Comparison of ENCODE assay signal across 24 cellular contexts in the genomic region with DNA sequence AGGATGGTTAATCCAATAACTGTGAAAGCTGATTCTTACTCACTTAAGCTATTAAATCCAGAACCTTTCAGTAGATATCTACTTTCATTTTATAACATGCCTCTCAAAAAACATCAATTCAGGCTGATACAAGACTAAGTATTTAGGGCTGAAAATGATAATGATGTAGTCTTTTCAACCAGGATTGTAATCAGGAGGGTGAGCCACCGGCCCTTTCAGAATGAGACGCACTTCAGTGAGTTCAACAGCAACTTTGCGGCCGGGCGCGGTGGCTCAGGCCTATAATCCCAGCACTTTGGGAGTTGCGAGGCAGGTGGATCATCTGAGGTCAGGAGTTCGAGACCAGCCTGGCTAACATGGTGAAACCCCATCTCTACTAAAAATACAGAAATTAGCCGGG.
"Had no signal": no experiment of that assay in that cellular context is flagged by ENCODE, and none has a peak within 500 bp of the region (broad histone marks: within the 10 kb centered on the region; RNA-seq: fewer than 3 reads in every experiment).

No MANE protein-coding gene starts in this region.

- H3K4me1 ChIP-seq: uterus had no signal

- H3K27me3 ChIP-seq: dorsolateral prefrontal cortex, gastrocnemius medialis, ovary, sigmoid colon, suprapubic skin, transverse colon, upper lobe of right lung, uterus had no signal

- H3K4me3 ChIP-seq: dorsolateral prefrontal cortex, gastrocnemius medialis, lower lobe of right lung, ovary, psoas muscle, sigmoid colon, suprapubic skin, transverse colon, upper lobe of right lung, uterus had no signal

- H3K4me1 Mint-ChIP-seq: stimulated activated memory B cell treated with anti-CD40 and anti-IgM and Interleukin-4, amounts not matched to agents 10 μg/mL and 1 μg/mL and 100 μg/mL, for 72 hours had no signal

- H3K27ac ChIP-seq: dorsolateral prefrontal cortex, epithelial cell of prostate, gastrocnemius medialis, lower lobe of right lung, ovary, psoas muscle, suprapubic skin, transverse colon, upper lobe of right lung had no signal

- H3K27me3 Mint-ChIP-seq: stimulated activated naive CD8-positive, alpha-beta T cell treated with anti-CD3 and anti-CD28 coated beads, Interleukin-15, Interleukin-2, amounts not matched to agents 100 ng/mL and 50 ng/mL, for 24 hours had no signal

- H3K27ac Mint-ChIP-seq: endodermal cell; natural killer cell; stimulated activated memory B cell treated with anti-CD40 and anti-IgM and Interleukin-4, amounts not matched to agents 10 μg/mL and 1 μg/mL and 100 μg/mL, for 72 hours; stimulated activated naive CD8-positive, alpha-beta T cell treated with anti-CD3 and anti-CD28 coated beads, Interleukin-15, Interleukin-2, amounts not matched to agents 100 ng/mL and 50 ng/mL, for 24 hours had no signal

- H3K36me3 ChIP-seq: gastrocnemius medialis, lower lobe of right lung, ovary, sigmoid colon, suprapubic skin, transverse colon, upper lobe of right lung, uterus had no signal

- H3K4me3 Mint-ChIP-seq: endodermal cell; natural killer cell; stimulated activated memory B cell treated with anti-CD40 and anti-IgM and Interleukin-4, amounts not matched to agents 10 μg/mL and 1 μg/mL and 100 μg/mL, for 72 hours; stimulated activated naive CD8-positive, alpha-beta T cell treated with anti-CD3 and anti-CD28 coated beads, Interleukin-15, Interleukin-2, amounts not matched to agents 100 ng/mL and 50 ng/mL, for 24 hours had no signal

- H3K9me3 Mint-ChIP-seq: endodermal cell; natural killer cell; stimulated activated memory B cell treated with anti-CD40 and anti-IgM and Interleukin-4, amounts not matched to agents 10 μg/mL and 1 μg/mL and 100 μg/mL, for 72 hours; stimulated activated naive CD8-positive, alpha-beta T cell treated with anti-CD3 and anti-CD28 coated beads, Interleukin-15, Interleukin-2, amounts not matched to agents 100 ng/mL and 50 ng/mL, for 24 hours had no signal

- ATAC-seq: gastrocnemius medialis; left ventricle myocardium superior; lower lobe of right lung; natural killer cell; psoas muscle; right cardiac atrium; stimulated activated memory B cell treated with anti-CD40 and anti-IgM and Interleukin-4, amounts not matched to agents 10 μg/mL and 1 μg/mL and 100 μg/mL, for 72 hours; upper lobe of right lung had no signal

- H3K36me3 Mint-ChIP-seq: natural killer cell; stimulated activated memory B cell treated with anti-CD40 and anti-IgM and Interleukin-4, amounts not matched to agents 10 μg/mL and 1 μg/mL and 100 μg/mL, for 72 hours had no signal

- H3K9me3 ChIP-seq: gastrocnemius medialis, lower lobe of right lung, ovary, psoas muscle, sigmoid colon, suprapubic skin, transverse colon, upper lobe of right lung, uterus had no signal

- DNase-seq: dorsolateral prefrontal cortex; effector CD4-positive, alpha-beta T cell; endodermal cell; foreskin fibroblast; gastrocnemius medialis; head of caudate nucleus; left ventricle myocardium superior; lower lobe of right lung; natural killer cell; occipital lobe; ovary; posterior cingulate gyrus; psoas muscle; right cardiac atrium; sigmoid colon; stimulated activated CD4-positive, alpha-beta T cell treated with anti-CD3 and anti-CD28 coated beads, Interleukin-2, amount 100 ng/mL, for 24 hours; stimulated activated CD4-positive, alpha-beta T cell treated with anti-CD3 and anti-CD28 coated beads, Interleukin-4, amount 100 ng/mL, for 24 hours; transverse colon; upper lobe of right lung; uterus had no signal
